ENCODE assay signal across 1 cellular context in the genomic region with DNA sequence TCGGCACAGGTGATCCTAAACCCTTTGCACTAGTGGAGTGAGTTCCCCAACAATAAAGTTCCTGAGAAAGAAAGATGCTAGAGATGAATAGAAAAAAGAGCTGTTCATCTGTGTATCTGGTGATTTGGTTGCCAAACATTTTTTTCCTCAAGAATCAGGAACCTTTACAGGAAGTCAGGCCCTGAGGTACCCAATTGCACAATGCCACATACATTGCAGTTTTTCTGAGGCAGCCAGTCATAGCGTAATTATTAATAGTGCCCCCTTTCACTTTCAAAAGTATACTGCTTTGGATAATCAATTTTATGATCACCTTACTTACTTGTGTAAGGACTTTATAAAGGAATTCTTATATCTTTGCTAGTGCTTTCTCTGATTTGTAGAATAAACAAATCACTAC.
TF ChIP-seq lines count a peak whose summit lies in the region.

No MANE protein-coding gene starts in this region.

TF ChIP-seq in H1, 55 proteins besides CTCF, POLR2A, EP300 and RAD21 (continued from another document):
- TF ChIP-seq FOSL1 (IDR thresholded peaks at IDR 0.05; ENCODE audit: insufficient read depth, low read depth, low read length) (no peak), SRF (IDR thresholded peaks at IDR 0.05; ENCODE audit: low read depth, low read length) (no peak), NRF1 (IDR thresholded peaks at IDR 0.05; ENCODE audit: low read depth, low read length) (no peak), GABPA (IDR thresholded peaks at IDR 0.05; ENCODE audit: borderline replicate concordance, insufficient read depth, low read length) (no peak), SUZ12 (IDR thresholded peaks at IDR 0.05; ENCODE audit: low read length) (no peak), EGR1 (IDR thresholded peaks at IDR 0.05; ENCODE audit: borderline replicate concordance, low read depth, low read length) (no peak)
- TF ChIP-seq, protein P1, sequence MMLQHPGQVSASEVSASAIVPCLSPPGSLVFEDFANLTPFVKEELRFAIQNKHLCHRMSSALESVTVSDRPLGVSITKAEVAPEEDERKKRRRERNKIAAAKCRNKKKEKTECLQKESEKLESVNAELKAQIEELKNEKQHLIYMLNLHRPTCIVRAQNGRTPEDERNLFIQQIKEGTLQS (IDR thresholded peaks at IDR 0.05; ENCODE audit: insufficient read depth, low read depth, low read length) = no peak
